16 cellular contexts compared by ENCODE assay signal in the genomic region with DNA sequence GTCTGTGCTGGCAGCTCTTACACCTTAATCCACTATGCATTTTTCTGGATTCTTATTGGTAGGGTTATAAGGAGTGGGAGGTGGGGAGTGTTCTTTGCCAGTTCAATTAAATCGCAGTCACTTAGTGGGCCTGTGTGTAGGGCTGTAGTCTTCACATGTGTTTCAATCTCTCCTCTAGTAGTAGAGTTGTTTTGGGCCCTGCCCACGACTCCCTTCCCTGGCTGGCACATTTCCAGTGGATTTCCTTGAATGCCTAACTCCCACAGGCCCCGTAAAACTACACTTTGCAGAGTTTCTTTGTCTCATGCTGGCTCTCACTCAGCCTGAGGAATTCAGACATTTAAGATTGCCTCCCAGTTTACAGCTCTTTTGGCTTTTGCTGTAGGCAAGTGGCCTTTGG.
DNase-seq lines count a peak whose midpoint lies in the region; ATAC-seq and TF ChIP-seq lines count a peak whose summit lies in the region.
"Had no signal": no experiment of that assay in that cellular context is flagged by ENCODE, and none has a peak within 500 bp of the region (broad histone marks: within the 10 kb centered on the region; RNA-seq: fewer than 3 reads in every experiment).

No MANE protein-coding gene starts in this region.

- H3K4me1 ChIP-seq in HAP-1, result no peaks in the 10 kb centered on the region; the same call in 1 of the 2 replicates
- H3K4me1 ChIP-seq in Panc1 (ENCODE audit: control insufficient read depth, insufficient read depth, low read length), result no peaks in the 10 kb centered on the region
- H3K4me1 ChIP-seq: right lobe of liver, SJSA1 had no signal

- H3K27me3 ChIP-seq in HAP-1 (ENCODE audit: low read depth), result peaks cover 2% of the 10 kb centered on the region
- H3K27me3 ChIP-seq in Panc1 (ENCODE audit: control insufficient read depth, insufficient read depth, low read length), result no peaks in the 10 kb centered on the region
- H3K27me3 ChIP-seq: right lobe of liver, SJSA1 had no signal

- POLR2A ChIA-PET in Panc1 (lab: Charles Lee), result no interaction called here

- no peaks in the 10 kb centered on the region for H3K36me3 ChIP-seq in HAP-1 (replicated peaks)
- H3K36me3 ChIP-seq in Panc1 (ENCODE audit: control insufficient read depth, insufficient read depth, low read length), result no peaks in the 10 kb centered on the region
- H3K36me3 ChIP-seq: right lobe of liver, SJSA1 had no signal

- intact Hi-C loops in Panc1 (cut with micrococcal nuclease; ENCODE audit: unreplicated experiment), result no loop called here

- H3K4me3 ChIP-seq in HAP-1, result no peak overlapping the region
- no peak overlapping the region for H3K4me3 ChIP-seq in Panc1 (ENCODE audit: low read depth in 2 of 2, low read length in 2 of 2)
- no peak overlapping the region for H3K4me3 ChIP-seq in fibroblast of mammary gland (ENCODE audit: control insufficient read depth, low read depth, low read length)
- H3K4me3 ChIP-seq: right lobe of liver, SJSA1 had no signal

- peak; percentile 47 to 71 for DNase-seq in HAP-1 (ENCODE audit: low spot score in 2 of 2)
- DNase-seq in Panc1 (ENCODE audit: low read depth, low spot score), result no peak
- peak; percentile 45 for DNase-seq in fibroblast of mammary gland (ENCODE audit: low read depth)
- DNase-seq in renal cortical epithelial cell (ENCODE audit: low read depth), result peak; percentile 48
- no peak for DNase-seq in NCI-H345 (lab: John Stamatoyannopoulos, UW)
- no peak for DNase-seq in NCI-H82 treated with DMSO at 0.1 percent for 48 hours (lab: John Stamatoyannopoulos, UW; ENCODE audit: unreplicated experiment)
- DNase-seq: activated CD4-positive, CD25-positive, alpha-beta regulatory T cell; activated T-cell treated with anti-CD3 and anti-CD28 coated beads, Interleukin-2, amount 50 U/mL, for 4 hours; CD4-positive, alpha-beta memory T cell; hypothalamus; NCI-H1092 treated with DMSO at 0.1 percent for 48 hours; NCI-H526; right lobe of liver had no signal

- in situ Hi-C loops in HAP-1 (cut with MboI; ENCODE audit: low sequenced_read_pairs), result no loop called here
- in situ Hi-C loops in Panc1 (cut with HindIII; ENCODE audit: low pct_unique_long_range_greater_than_20kb, low sequenced_read_pairs), result no loop called here

- H3K9me3 ChIP-seq in HAP-1 (no peaks in the 10 kb centered on the region), Panc1 (ENCODE audit: control insufficient read depth, insufficient read depth, low read depth, low read length) (no peaks in the 10 kb centered on the region)
- H3K9me3 ChIP-seq: right lobe of liver, SJSA1 had no signal

- CTCF ChIA-PET in Panc1 (lab: Charles Lee), result no interaction called here

- ATAC-seq in Panc1 (peak; percentile 26; the same call in 1 of the 2 replicates), GM21390 (IDR thresholded peaks at IDR 0.05; ENCODE audit: unreplicated experiment) (no peak), HG03039 (IDR thresholded peaks at IDR 0.05; ENCODE audit: unreplicated experiment) (no peak)
- ATAC-seq: activated T-cell treated with anti-CD3 and anti-CD28 coated beads, Interleukin-2, amount 50 U/mL, for 4 hours; right lobe of liver had no signal

- TF ChIP-seq CTCF in Panc1 (IDR thresholded peaks at IDR 0.05) (no peak), fibroblast of mammary gland (conservative IDR thresholded peaks at IDR 0.05; ENCODE audit: control insufficient read depth, insufficient read depth, low read depth, low read length) (no peak)

- BruUV-seq in Panc1 (replicated peaks; lab: Mats Ljungman, UMichigan), result no TSS peak

- no peak overlapping the region for H3K27ac ChIP-seq in Panc1 (ENCODE audit: low read length)
- H3K27ac ChIP-seq: right lobe of liver, SJSA1 had no signal

Comparison
In these comparisons a context has a peak if more than half of its experiments do, and no peak if none do; other contexts are left out.
1. DNase-seq: peak in HAP-1 (2 of 2), fibroblast of mammary gland (single experiment) and renal cortical epithelial cell (single experiment); none in Panc1 (single experiment), NCI-H345 (single experiment) and NCI-H82 treated with DMSO at 0.1 percent for 48 hours (single experiment).